In the genomic region with DNA sequence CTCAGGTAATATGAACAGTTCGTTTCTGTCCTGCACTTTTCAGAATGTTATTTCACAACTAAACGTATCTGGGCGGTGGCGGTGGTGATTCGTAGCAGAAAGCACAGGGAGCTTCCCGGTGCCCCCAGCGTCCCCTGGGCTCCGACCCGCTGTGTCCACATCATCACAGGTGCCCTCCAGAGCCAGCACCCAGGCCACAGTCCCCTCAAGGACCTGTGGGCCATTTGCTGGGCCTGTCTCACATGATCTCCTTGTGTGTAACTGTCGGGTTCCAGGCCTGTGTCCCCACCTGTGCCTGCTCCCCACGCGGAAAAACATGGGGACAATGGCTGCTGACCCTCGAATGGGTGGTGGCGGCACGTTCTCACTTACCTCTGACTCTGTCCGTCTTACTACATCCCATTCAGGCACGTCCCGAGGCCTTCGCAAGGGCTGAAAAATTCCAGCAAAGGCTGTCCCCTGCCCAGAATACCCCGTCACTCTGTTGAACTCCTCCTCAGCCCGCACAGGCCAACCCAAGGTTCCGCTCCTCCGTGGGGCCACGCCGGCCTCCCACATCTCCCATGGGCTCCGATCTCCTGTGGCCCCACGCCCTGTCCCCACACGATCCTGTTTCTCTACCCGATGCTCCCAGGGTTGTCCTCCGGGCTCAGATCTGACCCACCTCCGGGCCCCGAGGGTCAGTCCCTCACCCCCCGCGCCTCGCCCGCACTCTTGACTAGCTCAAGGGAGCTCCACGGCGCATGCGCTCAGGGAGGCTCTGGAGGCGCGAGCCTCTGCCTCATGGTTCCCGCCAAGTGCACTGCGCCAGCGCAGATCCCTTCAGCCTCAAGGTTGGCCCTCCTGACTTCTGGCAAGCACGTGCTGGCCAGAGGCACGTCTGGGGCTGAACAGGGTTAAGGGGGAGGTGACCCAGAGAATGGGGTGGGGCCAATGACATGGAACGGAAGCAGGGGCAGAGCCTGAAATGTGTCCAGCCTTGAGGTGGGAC, we compare ENCODE assay signal across 1 cellular context.
TF ChIP-seq lines count a peak whose summit lies in the region.

No MANE protein-coding gene starts in this region.

TF ChIP-seq in GM23338, 12 proteins besides CTCF, POLR2A, EP300 and RAD21 (continued from another document):
- TF ChIP-seq, protein P1, sequence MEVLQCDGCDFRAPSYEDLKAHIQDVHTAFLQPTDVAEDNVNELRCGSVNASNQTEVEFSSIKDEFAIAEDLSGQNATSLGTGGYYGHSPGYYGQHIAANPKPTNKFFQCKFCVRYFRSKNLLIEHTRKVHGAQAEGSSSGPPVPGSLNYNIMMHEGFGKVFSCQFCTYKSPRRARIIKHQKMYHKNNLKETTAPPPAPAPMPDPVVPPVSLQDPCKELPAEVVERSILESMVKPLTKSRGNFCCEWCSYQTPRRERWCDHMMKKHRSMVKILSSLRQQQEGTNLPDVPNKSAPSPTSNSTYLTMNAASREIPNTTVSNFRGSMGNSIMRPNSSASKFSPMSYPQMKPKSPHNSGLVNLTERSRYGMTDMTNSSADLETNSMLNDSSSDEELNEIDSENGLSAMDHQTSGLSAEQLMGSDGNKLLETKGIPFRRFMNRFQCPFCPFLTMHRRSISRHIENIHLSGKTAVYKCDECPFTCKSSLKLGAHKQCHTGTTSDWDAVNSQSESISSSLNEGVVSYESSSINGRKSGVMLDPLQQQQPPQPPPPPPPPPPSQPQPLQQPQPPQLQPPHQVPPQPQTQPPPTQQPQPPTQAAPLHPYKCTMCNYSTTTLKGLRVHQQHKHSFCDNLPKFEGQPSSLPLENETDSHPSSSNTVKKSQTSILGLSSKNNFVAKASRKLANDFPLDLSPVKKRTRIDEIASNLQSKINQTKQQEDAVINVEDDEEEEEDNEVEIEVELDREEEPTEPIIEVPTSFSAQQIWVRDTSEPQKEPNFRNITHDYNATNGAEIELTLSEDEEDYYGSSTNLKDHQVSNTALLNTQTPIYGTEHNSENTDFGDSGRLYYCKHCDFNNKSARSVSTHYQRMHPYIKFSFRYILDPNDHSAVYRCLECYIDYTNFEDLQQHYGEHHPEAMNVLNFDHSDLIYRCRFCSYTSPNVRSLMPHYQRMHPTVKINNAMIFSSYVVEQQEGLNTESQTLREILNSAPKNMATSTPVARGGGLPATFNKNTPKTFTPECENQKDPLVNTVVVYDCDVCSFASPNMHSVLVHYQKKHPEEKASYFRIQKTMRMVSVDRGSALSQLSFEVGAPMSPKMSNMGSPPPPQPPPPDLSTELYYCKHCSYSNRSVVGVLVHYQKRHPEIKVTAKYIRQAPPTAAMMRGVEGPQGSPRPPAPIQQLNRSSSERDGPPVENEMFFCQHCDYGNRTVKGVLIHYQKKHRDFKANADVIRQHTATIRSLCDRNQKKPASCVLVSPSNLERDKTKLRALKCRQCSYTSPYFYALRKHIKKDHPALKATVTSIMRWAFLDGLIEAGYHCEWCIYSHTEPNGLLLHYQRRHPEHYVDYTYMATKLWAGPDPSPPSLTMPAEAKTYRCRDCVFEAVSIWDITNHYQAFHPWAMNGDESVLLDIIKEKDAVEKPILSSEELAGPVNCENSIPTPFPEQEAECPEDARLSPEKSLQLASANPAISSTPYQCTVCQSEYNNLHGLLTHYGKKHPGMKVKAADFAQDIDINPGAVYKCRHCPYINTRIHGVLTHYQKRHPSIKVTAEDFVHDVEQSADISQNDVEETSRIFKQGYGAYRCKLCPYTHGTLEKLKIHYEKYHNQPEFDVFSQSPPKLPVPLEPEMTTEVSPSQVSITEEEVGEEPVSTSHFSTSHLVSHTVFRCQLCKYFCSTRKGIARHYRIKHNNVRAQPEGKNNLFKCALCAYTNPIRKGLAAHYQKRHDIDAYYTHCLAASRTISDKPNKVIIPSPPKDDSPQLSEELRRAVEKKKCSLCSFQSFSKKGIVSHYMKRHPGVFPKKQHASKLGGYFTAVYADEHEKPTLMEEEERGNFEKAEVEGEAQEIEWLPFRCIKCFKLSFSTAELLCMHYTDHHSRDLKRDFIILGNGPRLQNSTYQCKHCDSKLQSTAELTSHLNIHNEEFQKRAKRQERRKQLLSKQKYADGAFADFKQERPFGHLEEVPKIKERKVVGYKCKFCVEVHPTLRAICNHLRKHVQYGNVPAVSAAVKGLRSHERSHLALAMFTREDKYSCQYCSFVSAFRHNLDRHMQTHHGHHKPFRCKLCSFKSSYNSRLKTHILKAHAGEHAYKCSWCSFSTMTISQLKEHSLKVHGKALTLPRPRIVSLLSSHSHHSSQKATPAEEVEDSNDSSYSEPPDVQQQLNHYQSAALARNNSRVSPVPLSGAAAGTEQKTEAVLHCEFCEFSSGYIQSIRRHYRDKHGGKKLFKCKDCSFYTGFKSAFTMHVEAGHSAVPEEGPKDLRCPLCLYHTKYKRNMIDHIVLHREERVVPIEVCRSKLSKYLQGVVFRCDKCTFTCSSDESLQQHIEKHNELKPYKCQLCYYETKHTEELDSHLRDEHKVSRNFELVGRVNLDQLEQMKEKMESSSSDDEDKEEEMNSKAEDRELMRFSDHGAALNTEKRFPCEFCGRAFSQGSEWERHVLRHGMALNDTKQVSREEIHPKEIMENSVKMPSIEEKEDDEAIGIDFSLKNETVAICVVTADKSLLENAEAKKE (CRISPR knock-in tag; IDR thresholded peaks at IDR 0.05): no peak
- TF ChIP-seq STAT1 (IDR thresholded peaks at IDR 0.05; ENCODE audit: unreplicated experiment) (no peak), ZNF114 (CRISPR knock-in tag; IDR thresholded peaks at IDR 0.05) (no peak), EZH2 (IDR thresholded peaks at IDR 0.05; ENCODE audit: low read depth, unreplicated experiment) (no peak), POLR2AphosphoS5 (IDR thresholded peaks at IDR 0.05; ENCODE audit: low read depth) (no peak; the same call in 1 of the 2 replicates), JUNB (IDR thresholded peaks at IDR 0.05; ENCODE audit: unreplicated experiment) (no peak)
- TF ChIP-seq, protein P2, sequence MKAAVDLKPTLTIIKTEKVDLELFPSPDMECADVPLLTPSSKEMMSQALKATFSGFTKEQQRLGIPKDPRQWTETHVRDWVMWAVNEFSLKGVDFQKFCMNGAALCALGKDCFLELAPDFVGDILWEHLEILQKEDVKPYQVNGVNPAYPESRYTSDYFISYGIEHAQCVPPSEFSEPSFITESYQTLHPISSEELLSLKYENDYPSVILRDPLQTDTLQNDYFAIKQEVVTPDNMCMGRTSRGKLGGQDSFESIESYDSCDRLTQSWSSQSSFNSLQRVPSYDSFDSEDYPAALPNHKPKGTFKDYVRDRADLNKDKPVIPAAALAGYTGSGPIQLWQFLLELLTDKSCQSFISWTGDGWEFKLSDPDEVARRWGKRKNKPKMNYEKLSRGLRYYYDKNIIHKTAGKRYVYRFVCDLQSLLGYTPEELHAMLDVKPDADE (IDR thresholded peaks at IDR 0.05): no peak
- TF ChIP-seq, protein P3, sequence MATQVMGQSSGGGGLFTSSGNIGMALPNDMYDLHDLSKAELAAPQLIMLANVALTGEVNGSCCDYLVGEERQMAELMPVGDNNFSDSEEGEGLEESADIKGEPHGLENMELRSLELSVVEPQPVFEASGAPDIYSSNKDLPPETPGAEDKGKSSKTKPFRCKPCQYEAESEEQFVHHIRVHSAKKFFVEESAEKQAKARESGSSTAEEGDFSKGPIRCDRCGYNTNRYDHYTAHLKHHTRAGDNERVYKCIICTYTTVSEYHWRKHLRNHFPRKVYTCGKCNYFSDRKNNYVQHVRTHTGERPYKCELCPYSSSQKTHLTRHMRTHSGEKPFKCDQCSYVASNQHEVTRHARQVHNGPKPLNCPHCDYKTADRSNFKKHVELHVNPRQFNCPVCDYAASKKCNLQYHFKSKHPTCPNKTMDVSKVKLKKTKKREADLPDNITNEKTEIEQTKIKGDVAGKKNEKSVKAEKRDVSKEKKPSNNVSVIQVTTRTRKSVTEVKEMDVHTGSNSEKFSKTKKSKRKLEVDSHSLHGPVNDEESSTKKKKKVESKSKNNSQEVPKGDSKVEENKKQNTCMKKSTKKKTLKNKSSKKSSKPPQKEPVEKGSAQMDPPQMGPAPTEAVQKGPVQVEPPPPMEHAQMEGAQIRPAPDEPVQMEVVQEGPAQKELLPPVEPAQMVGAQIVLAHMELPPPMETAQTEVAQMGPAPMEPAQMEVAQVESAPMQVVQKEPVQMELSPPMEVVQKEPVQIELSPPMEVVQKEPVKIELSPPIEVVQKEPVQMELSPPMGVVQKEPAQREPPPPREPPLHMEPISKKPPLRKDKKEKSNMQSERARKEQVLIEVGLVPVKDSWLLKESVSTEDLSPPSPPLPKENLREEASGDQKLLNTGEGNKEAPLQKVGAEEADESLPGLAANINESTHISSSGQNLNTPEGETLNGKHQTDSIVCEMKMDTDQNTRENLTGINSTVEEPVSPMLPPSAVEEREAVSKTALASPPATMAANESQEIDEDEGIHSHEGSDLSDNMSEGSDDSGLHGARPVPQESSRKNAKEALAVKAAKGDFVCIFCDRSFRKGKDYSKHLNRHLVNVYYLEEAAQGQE (IDR thresholded peaks at IDR 0.05; ENCODE audit: unreplicated experiment): no peak
TF ChIP-seq in GM23338: peak in this region for 0.
